8 cellular contexts compared by ENCODE assay signal in genomic region chr5:147098233-147098790, GRCh38.
DNase-seq lines count a peak whose midpoint lies in the region; ATAC-seq and TF ChIP-seq lines count a peak whose summit lies in the region.

No MANE protein-coding gene starts in this region.

- POLR2A ChIA-PET in CD4-positive, alpha-beta T cell (lab: Charles Lee): no interaction called here

- no peaks in the 10 kb centered on the region for H3K27me3 Mint-ChIP-seq in CD4-positive, alpha-beta T cell

- no peaks in the 10 kb centered on the region for H3K27me3 ChIP-seq in adrenal gland
- H3K27me3 ChIP-seq in hepatocyte: no peaks in the 10 kb centered on the region
- H3K27me3 ChIP-seq in CD4-positive, alpha-beta T cell (ENCODE audit: control insufficient read depth, insufficient read depth, low read length): no peaks in the 10 kb centered on the region

- in situ Hi-C loops in Caki2 (cut with HindIII; ENCODE audit: low pct_unique_long_range_greater_than_20kb, low sequenced_read_pairs): no loop called here

- H3K4me3 ChIP-seq in adrenal gland (no peak overlapping the region), hepatocyte (no peak overlapping the region)

- TF ChIP-seq CTCF in adrenal gland (IDR thresholded peaks at IDR 0.05) (peak; percentile 41 to 63 (median 58)), hepatocyte (IDR thresholded peaks at IDR 0.05; ENCODE audit: poor library complexity) (peak; percentile 52)
- no peak for TF ChIP-seq CTCF in CD4-positive, alpha-beta T cell (IDR thresholded peaks at IDR 0.05)

- no peaks in the 10 kb centered on the region for H3K9me3 ChIP-seq in adrenal gland (replicated peaks in 1 of 3)
- no peaks in the 10 kb centered on the region for H3K9me3 ChIP-seq in hepatocyte (ENCODE audit: low read depth)
- H3K9me3 ChIP-seq in CD4-positive, alpha-beta T cell (ENCODE audit: control insufficient read depth, low read length): no peaks in the 10 kb centered on the region

- CTCF ChIA-PET in CD4-positive, alpha-beta T cell (lab: Charles Lee): no interaction called here

- 17 to 22% (median 20%) methylated on average over 5 of the region's 5 CpGs for WGBS in adrenal gland, 4 donors
- 12% methylated on average over 5 of the region's 5 CpGs for WGBS in hepatocyte (ENCODE audit: low lambda C conversion rate, missing lambda C conversion rate)

- H4K20me1 ChIP-seq in hepatocyte (ENCODE audit: insufficient read depth, poor library complexity, severe bottlenecking): no peaks in the 10 kb centered on the region

- H3K79me2 ChIP-seq in hepatocyte: no peaks in the 10 kb centered on the region

- TF ChIP-seq POLR2A in adrenal gland (IDR thresholded peaks at IDR 0.05): no peak

- ATAC-seq in CD4-positive, alpha-beta T cell (ENCODE audit: poor library complexity): no peak

- H3K9me3 Mint-ChIP-seq in CD4-positive, alpha-beta T cell: no peaks in the 10 kb centered on the region

- DNase-seq in Caki2 (ENCODE audit: low read depth) (peak; percentile 2), GOT3 (lab: John Stamatoyannopoulos, UW) (peak; percentile 20), NCI-H187 treated with DMSO at 0.1 percent for 48 hours (lab: John Stamatoyannopoulos, UW) (peak; percentile 7), adrenal gland (peak; percentile 27 to 81 (median 55)), hepatocyte (ENCODE audit: low spot score) (peak; percentile 55), superior temporal gyrus (ENCODE audit: extremely low spot score) (peak; percentile 70), middle frontal gyrus (ENCODE audit: extremely low spot score, low spot score) (no peak)
- no peak for DNase-seq in CD4-positive, alpha-beta T cell

- H3K4me1 ChIP-seq in adrenal gland (replicated peaks in 1 of 2) (peaks cover 0 to 11% of the 10 kb centered on the region in 2 donors), hepatocyte (ENCODE audit: insufficient read depth) (no peaks in the 10 kb centered on the region)

- H3K27ac ChIP-seq in adrenal gland: peak overlapping the region in 1 of 5 donors; percentile 44
- no peak overlapping the region for H3K27ac ChIP-seq in hepatocyte
- H3K27ac ChIP-seq in CD4-positive, alpha-beta T cell (ENCODE audit: low read depth, low read length): no peak overlapping the region

- H3K36me3 ChIP-seq in adrenal gland (replicated peaks in 1 of 2) (no peaks in the 10 kb centered on the region), hepatocyte (replicated peaks; ENCODE audit: insufficient read depth, low read depth) (no peaks in the 10 kb centered on the region)

- H3K4me3 Mint-ChIP-seq in CD4-positive, alpha-beta T cell: no peak overlapping the region

- H3K9me2 ChIP-seq in hepatocyte (replicated peaks; ENCODE audit: insufficient read depth): no peaks in the 10 kb centered on the region

- no peaks in the 10 kb centered on the region for H3K4me1 Mint-ChIP-seq in CD4-positive, alpha-beta T cell (ENCODE audit: low read depth)

- H2AFZ ChIP-seq in hepatocyte: no peak overlapping the region

- intact Hi-C loops in adrenal gland (cut with DNase I): loop anchor here in 1 of 2 donors (10.0 kb wide), 1 partner anchor 86 kb away; no protein-coding TSS in a partner anchor
- intact Hi-C loops in CD4-positive, alpha-beta T cell (cut with DNase I, micrococcal nuclease): no loop called here

- H3K4me2 ChIP-seq in hepatocyte: no peak overlapping the region

- no peak overlapping the region for H3K27ac Mint-ChIP-seq in CD4-positive, alpha-beta T cell

- no peaks in the 10 kb centered on the region for H3K36me3 Mint-ChIP-seq in CD4-positive, alpha-beta T cell (ENCODE audit: low read depth)

Comparison
In these comparisons a context has a peak if more than half of its experiments do, and no peak if none do; other contexts are left out.
1. DNase-seq: peak in Caki2 (single experiment), GOT3 (single experiment), NCI-H187 treated with DMSO at 0.1 percent for 48 hours (single experiment), adrenal gland (7 of 7), hepatocyte (single experiment) and superior temporal gyrus (single experiment); none in CD4-positive, alpha-beta T cell (0 of 10) and middle frontal gyrus (single experiment).